11 cellular contexts compared by ENCODE assay signal in genomic region chr12:6224550-6224949, GRCh38. TPM values are rescaled to one million over a fixed set of nuclear protein-coding genes. Genes with fewer than 3 reads are reported as not detected.
DNase-seq lines count a peak whose midpoint lies in the region; ATAC-seq, FAIRE-seq and TF ChIP-seq lines count a peak whose summit lies in the region.
"Had no signal": no experiment of that assay in that cellular context is flagged by ENCODE, and none has a peak within 500 bp of the region (broad histone marks: within the 10 kb centered on the region; RNA-seq: fewer than 3 reads in every experiment).

No MANE protein-coding gene starts in this region.

- H3K4me3 ChIP-seq in BE2C (ENCODE audit: low read depth, low read length) = no peak overlapping the region
- H3K4me3 ChIP-seq in Peyer's patch = no peak overlapping the region
- no peak overlapping the region for H3K4me3 ChIP-seq in fibroblast of lung (replicated peaks in 1 of 4; ENCODE audit: control extremely low read depth in 1 of 4, insufficient read depth in 1 of 4, low read depth in 3 of 4, low read length in 4 of 4)
- no peak overlapping the region for H3K4me3 ChIP-seq in small intestine (ENCODE audit: low read depth in 1 of 2, low read length in 2 of 2)

- H3K27me3 Mint-ChIP-seq in activated T-cell treated with anti-CD3 and anti-CD28 coated beads, Interleukin-2, amount 50 U/mL, for 4 hours (ENCODE audit: low read depth) = no peaks in the 10 kb centered on the region

- no peak for TF ChIP-seq POLR2A in Peyer's patch (IDR thresholded peaks at IDR 0.05)

- no peaks in the 10 kb centered on the region for H3K9me3 Mint-ChIP-seq in activated T-cell treated with anti-CD3 and anti-CD28 coated beads, Interleukin-2, amount 50 U/mL, for 4 hours

- no peak overlapping the region for H3K4me3 Mint-ChIP-seq in activated T-cell treated with anti-CD3 and anti-CD28 coated beads, Interleukin-2, amount 50 U/mL, for 4 hours
- H3K4me3 Mint-ChIP-seq: CD14-positive monocyte had no signal

- H3K9me3 ChIP-seq in BE2C = no peaks in the 10 kb centered on the region
- H3K9me3 ChIP-seq in Peyer's patch = no peaks in the 10 kb centered on the region
- H3K9me3 ChIP-seq in fibroblast of lung (ENCODE audit: control insufficient read depth, insufficient read depth, low read depth, low read length) = no peaks in the 10 kb centered on the region
- no peaks in the 10 kb centered on the region for H3K9me3 ChIP-seq in small intestine (ENCODE audit: control insufficient read depth, low read depth)

- peaks cover 2% of the 10 kb centered on the region for H3K4me1 Mint-ChIP-seq in activated T-cell treated with anti-CD3 and anti-CD28 coated beads, Interleukin-2, amount 50 U/mL, for 4 hours (ENCODE audit: low read depth)

- H2AFZ ChIP-seq in fibroblast of lung (ENCODE audit: low read length) = no peak overlapping the region

- H3K4me1 ChIP-seq in BE2C = peaks cover 15% of the 10 kb centered on the region
- H3K4me1 ChIP-seq in Peyer's patch = peaks cover 0 to 86% (median 18%) of the 10 kb centered on the region in 4 donors
- H3K4me1 ChIP-seq in fibroblast of lung (ENCODE audit: control insufficient read depth, extremely low read depth, insufficient read depth, low read length) = peaks cover 23% of the 10 kb centered on the region
- peaks cover 11 to 16% of the 10 kb centered on the region in 2 donors for H3K4me1 ChIP-seq in small intestine (ENCODE audit: control insufficient read depth in 2 of 2, insufficient read depth in 1 of 2, low read depth in 1 of 2, low read length in 1 of 2)

- peaks cover 26% of the 10 kb centered on the region for H3K36me3 ChIP-seq in BE2C
- H3K36me3 ChIP-seq in Peyer's patch = peaks cover 0 to 8% (median 0%) of the 10 kb centered on the region in 3 donors
- peaks cover 8% of the 10 kb centered on the region for H3K36me3 ChIP-seq in fibroblast of lung (ENCODE audit: control insufficient read depth, insufficient read depth, low read length)
- no peaks in the 10 kb centered on the region for H3K36me3 ChIP-seq in small intestine (ENCODE audit: control insufficient read depth in 2 of 2, insufficient read depth in 2 of 2, low read length in 2 of 2)

- no peak for ATAC-seq in activated T-cell treated with anti-CD3 and anti-CD28 coated beads, Interleukin-2, amount 50 U/mL, for 4 hours
- no peak for ATAC-seq in GM21515 (IDR thresholded peaks at IDR 0.05; ENCODE audit: unreplicated experiment)
- ATAC-seq in GM21367 (IDR thresholded peaks at IDR 0.05; ENCODE audit: unreplicated experiment) = no peak

- TF ChIP-seq CTCF in BE2C (IDR thresholded peaks at IDR 0.05; ENCODE audit: low read depth, low read length) = no peak
- no peak for TF ChIP-seq CTCF in Peyer's patch (IDR thresholded peaks at IDR 0.05)
- no peak for TF ChIP-seq CTCF in fibroblast of lung (conservative IDR thresholded peaks at IDR 0.05 in 1 of 2, IDR thresholded peaks at IDR 0.05 in 1 of 2; ENCODE audit: low read depth in 1 of 2, low read length in 2 of 2)

- DNase-seq in BE2C (peak; percentile 55), Peyer's patch (peak in 2 of 3 donors; percentile 20 to 59), fibroblast of lung (ENCODE audit: low read depth in 2 of 2) (peak; percentile 57 to 74), pons (ENCODE audit: low spot score) (peak; percentile 89), small intestine (no peak)
- no peak for DNase-seq in activated T-cell treated with anti-CD3 and anti-CD28 coated beads, Interleukin-2, amount 50 U/mL, for 4 hours
- DNase-seq: NCI-H187 had no signal

- no peak for FAIRE-seq in small intestine (lab: Jason Lieb, UNC)
- FAIRE-seq: TTC549 had no signal

- no peaks in the 10 kb centered on the region for H4K20me1 ChIP-seq in fibroblast of lung (ENCODE audit: control insufficient read depth, extremely low read depth, insufficient read depth, low read length)

- no peak overlapping the region for H3K4me2 ChIP-seq in fibroblast of lung (ENCODE audit: extremely low read depth, insufficient read depth, low read length)

- H3K27ac ChIP-seq in Peyer's patch (peak overlapping the region in 3 of 4 donors; percentile 80 to 94 (median 85)), fibroblast of lung (ENCODE audit: insufficient read depth, low read length) (no peak overlapping the region), small intestine (ENCODE audit: low read depth in 1 of 2, low read length in 1 of 2) (peak overlapping the region in 1 of 2 donors; percentile 59)

- peaks cover 60% of the 10 kb centered on the region for H3K79me2 ChIP-seq in fibroblast of lung (ENCODE audit: control insufficient read depth, insufficient read depth, low read length)

- H3K27me3 ChIP-seq in BE2C = no peaks in the 10 kb centered on the region
- H3K27me3 ChIP-seq in Peyer's patch = no peaks in the 10 kb centered on the region
- no peaks in the 10 kb centered on the region for H3K27me3 ChIP-seq in fibroblast of lung (ENCODE audit: control insufficient read depth, insufficient read depth, low read length)
- H3K27me3 ChIP-seq in small intestine (ENCODE audit: control insufficient read depth in 2 of 2, insufficient read depth in 2 of 2, low read length in 2 of 2) = no peaks in the 10 kb centered on the region

- H3K9ac ChIP-seq in fibroblast of lung (ENCODE audit: insufficient read depth, low read length) = no peak overlapping the region

- no peaks in the 10 kb centered on the region for H3K36me3 Mint-ChIP-seq in activated T-cell treated with anti-CD3 and anti-CD28 coated beads, Interleukin-2, amount 50 U/mL, for 4 hours (ENCODE audit: insufficient read depth)
- H3K36me3 Mint-ChIP-seq: CD14-positive monocyte had no signal

- WGBS in small intestine, 3 donors = 67 to 75% (median 69%) methylated on average over 10 of the region's 10 CpGs

RNA-seq across cellular contexts. Expression of gene CD9, which starts 24.4 kb away (rescaled TPM):
- 26.6 TPM for polyA plus RNA-seq in BE2C (2012; ENCODE audit: insufficient read depth, insufficient read length, low read depth)
- 100 to 1,000 TPM in 3 of 4 donors, 10 to 100 TPM in 1; 31.4 to 176 (median 141) TPM for total RNA-seq in Peyer's patch
- total RNA-seq in fibroblast of lung = 266 and 856 TPM in 2 replicates
- 520 and 1,081 TPM in 2 replicates for polyA plus RNA-seq in fibroblast of lung
- 290 and 636 TPM in 2 replicates for polyA plus RNA-seq in fibroblast of lung (2012)
- polyA minus RNA-seq in fibroblast of lung (ENCODE audit: low replicate concordance) = 150 and 262 TPM in 2 replicates
- polyA plus RNA-seq in small intestine = 100 to 1,000 TPM in 1 of 3 donors, 10 to 100 TPM in 2; 46.2 to 296 (median 47.2) TPM
- 1 to 10 TPM; 1.6 to 3.2 (median 3.0) TPM for total RNA-seq in activated T-cell treated with anti-CD3 and anti-CD28 coated beads, Interleukin-2, amount 50 U/mL, for 4 hours

Comparison
In these comparisons a context has a peak if more than half of its experiments do, and no peak if none do; other contexts are left out.
1. DNase-seq: peak in BE2C (single experiment), Peyer's patch (2 of 3), fibroblast of lung (2 of 2) and pons (single experiment); none in small intestine (single experiment) and activated T-cell treated with anti-CD3 and anti-CD28 coated beads, Interleukin-2, amount 50 U/mL, for 4 hours (single experiment).
2. RNA of gene CD9, which starts 24.4 kb away (total RNA-seq): 266 to 856 TPM in fibroblast of lung and 31.4 to 176 TPM in Peyer's patch; 1.6 to 3.2 TPM in activated T-cell treated with anti-CD3 and anti-CD28 coated beads, Interleukin-2, amount 50 U/mL, for 4 hours; every median in the first group is over 4 times any median in the second.